ENCODE assay signal across 8 cellular contexts in the genomic region with DNA sequence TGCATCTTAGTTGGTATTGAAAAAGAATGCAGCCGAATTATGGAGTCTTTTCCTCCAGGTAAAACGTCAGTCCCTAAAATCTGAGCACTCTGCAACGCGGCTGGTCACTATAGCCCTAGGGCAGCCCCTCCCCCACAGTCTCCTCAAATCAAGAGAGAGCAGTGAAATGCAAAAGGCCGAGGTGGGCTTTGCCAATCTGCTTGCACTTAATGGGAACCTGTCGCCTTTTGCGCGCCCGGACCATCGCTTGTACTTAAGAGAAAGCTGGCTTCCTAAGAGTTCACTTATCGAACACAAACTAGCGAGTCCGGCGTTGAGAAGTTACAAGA. TPM values are rescaled to one million over a fixed set of nuclear protein-coding genes. Genes with fewer than 3 reads are reported as not detected.
DNase-seq lines count a peak whose midpoint lies in the region; ATAC-seq and TF ChIP-seq lines count a peak whose summit lies in the region.

No MANE protein-coding gene starts in this region.

- no peak for TF ChIP-seq CTCF in Peyer's patch (IDR thresholded peaks at IDR 0.05)
- no peak for TF ChIP-seq CTCF in neutrophil (IDR thresholded peaks at IDR 0.05)

- H3K27ac ChIP-seq in HUES64 (ENCODE audit: low read depth, low read length) (peak overlapping the region; percentile 91), Peyer's patch (peak overlapping the region; percentile 59 to 86 (median 72)), epithelial cell of prostate (peak overlapping the region; percentile 13), neutrophil (peak overlapping the region; percentile 49)

- no peak for TF ChIP-seq POLR2A in Peyer's patch (IDR thresholded peaks at IDR 0.05)

- peaks cover 15% of the 10 kb centered on the region for H3K4me1 ChIP-seq in HUES64 (ENCODE audit: insufficient read depth, low read length)
- H3K4me1 ChIP-seq in Peyer's patch: peaks cover 0 to 16% (median 0%) of the 10 kb centered on the region in 4 donors
- peaks cover 15 to 23% of the 10 kb centered on the region in 2 experiments for H3K4me1 ChIP-seq in neutrophil (ENCODE audit: control insufficient read depth in 1 of 2, insufficient read depth in 1 of 2, low read depth in 1 of 2, low read length in 1 of 2)

- H3K27me3 Mint-ChIP-seq in activated naive CD4-positive, alpha-beta T cell treated with anti-CD3 and anti-CD28 coated beads, Interleukin-2, amount 10 ng/mL, durations not matched to agents 7 days and 5 days: no peaks in the 10 kb centered on the region

- H3K27ac Mint-ChIP-seq in activated naive CD4-positive, alpha-beta T cell treated with anti-CD3 and anti-CD28 coated beads, Interleukin-2, amount 10 ng/mL, durations not matched to agents 7 days and 5 days: peak overlapping the region; percentile 81

- CTCF ChIA-PET in activated naive CD4-positive, alpha-beta T cell treated with anti-CD3 and anti-CD28 coated beads, Interleukin-2, amount 10 ng/mL, durations not matched to agents 7 days and 5 days (lab: Charles Lee): interaction anchor here (1.2 to 8.6 kb wide), 8 partner anchors 20 to 132 kb away, joined by 5 to 159 read pairs (median 15); a partner anchor contains a TSS

- no peaks in the 10 kb centered on the region for H3K9me3 Mint-ChIP-seq in activated naive CD4-positive, alpha-beta T cell treated with anti-CD3 and anti-CD28 coated beads, Interleukin-2, amount 10 ng/mL, durations not matched to agents 7 days and 5 days

- no peak for ATAC-seq in GM19467 (IDR thresholded peaks at IDR 0.05; ENCODE audit: unreplicated experiment)

- H3K4me3 ChIP-seq in HUES64 (ENCODE audit: low read length): peak overlapping the region; percentile 84
- H3K4me3 ChIP-seq in Peyer's patch: peak overlapping the region; percentile 64 to 95 (median 76)
- peak overlapping the region; percentile 72 to 84 for H3K4me3 ChIP-seq in neutrophil (ENCODE audit: low read depth in 1 of 2, low read length in 1 of 2)

- H3K36me3 Mint-ChIP-seq in activated naive CD4-positive, alpha-beta T cell treated with anti-CD3 and anti-CD28 coated beads, Interleukin-2, amount 10 ng/mL, durations not matched to agents 7 days and 5 days: peaks cover 39% of the 10 kb centered on the region

- WGBS in HUES64: under 1% methylated on average over 14 of the region's 14 CpGs

- peaks cover 66% of the 10 kb centered on the region for H3K4me1 Mint-ChIP-seq in activated naive CD4-positive, alpha-beta T cell treated with anti-CD3 and anti-CD28 coated beads, Interleukin-2, amount 10 ng/mL, durations not matched to agents 7 days and 5 days

- H3K4me3 Mint-ChIP-seq in activated naive CD4-positive, alpha-beta T cell treated with anti-CD3 and anti-CD28 coated beads, Interleukin-2, amount 10 ng/mL, durations not matched to agents 7 days and 5 days: no peak overlapping the region

- H3K27me3 ChIP-seq in HUES64 (ENCODE audit: insufficient read depth, low read length): no peaks in the 10 kb centered on the region
- H3K27me3 ChIP-seq in Peyer's patch: no peaks in the 10 kb centered on the region
- H3K27me3 ChIP-seq in neutrophil: no peaks in the 10 kb centered on the region

- H3K9ac ChIP-seq in HUES64 (ENCODE audit: low read depth, low read length): peak overlapping the region; percentile 97

- H3K36me3 ChIP-seq in HUES64 (ENCODE audit: insufficient read depth, low read length) (peaks cover 43% of the 10 kb centered on the region), Peyer's patch (peaks cover 0 to 36% (median 2%) of the 10 kb centered on the region in 3 donors), neutrophil (peaks cover 11% of the 10 kb centered on the region)

- H3K9me3 ChIP-seq in HUES64 (ENCODE audit: insufficient read depth, low read depth, low read length) (no peaks in the 10 kb centered on the region), Peyer's patch (no peaks in the 10 kb centered on the region), neutrophil (no peaks in the 10 kb centered on the region)

- peak; percentile 52 for DNase-seq in activated naive CD4-positive, alpha-beta T cell treated with anti-CD3 and anti-CD28 coated beads, Interleukin-2, amount 10 ng/mL, durations not matched to agents 7 days and 5 days
- DNase-seq in activated naive CD4-positive, alpha-beta T cell (lab: John Stamatoyannopoulos, UW): no peak
- DNase-seq in Peyer's patch (peak in 1 of 3 donors; percentile 66), epithelial cell of prostate (ENCODE audit: low read depth, low spot score) (no peak), MV-4-11 (lab: John Stamatoyannopoulos, UW) (no peak)

RNA-seq across cellular contexts. Expression of a gene that starts 0.4 kb away (rescaled TPM):
- 200 TPM for polyA plus RNA-seq in HUES64 (2013, experiment 1 of 2)
- 189 TPM for polyA plus RNA-seq in HUES64 (2013, experiment 2 of 2)
- total RNA-seq in Peyer's patch: 10 to 100 TPM; 24.9 to 71.8 (median 30.4) TPM

RNA-seq across cellular contexts. Expression of a gene that starts 39.8 kb away (rescaled TPM):
- not detected for polyA plus RNA-seq in HUES64 (2013, experiment 1 of 2)
- not detected for polyA plus RNA-seq in HUES64 (2013, experiment 2 of 2)
- not detected for total RNA-seq in Peyer's patch

Comparison
In these comparisons a context has a peak if more than half of its experiments do, and no peak if none do; other contexts are left out.
1. H3K27ac ChIP-seq: peak in every context shown above with its lines; median percentile 91 in HUES64; 72 in Peyer's patch; 49 in neutrophil; 13 in epithelial cell of prostate.